ENCODE assay signal across 2 cellular contexts in the genomic region with DNA sequence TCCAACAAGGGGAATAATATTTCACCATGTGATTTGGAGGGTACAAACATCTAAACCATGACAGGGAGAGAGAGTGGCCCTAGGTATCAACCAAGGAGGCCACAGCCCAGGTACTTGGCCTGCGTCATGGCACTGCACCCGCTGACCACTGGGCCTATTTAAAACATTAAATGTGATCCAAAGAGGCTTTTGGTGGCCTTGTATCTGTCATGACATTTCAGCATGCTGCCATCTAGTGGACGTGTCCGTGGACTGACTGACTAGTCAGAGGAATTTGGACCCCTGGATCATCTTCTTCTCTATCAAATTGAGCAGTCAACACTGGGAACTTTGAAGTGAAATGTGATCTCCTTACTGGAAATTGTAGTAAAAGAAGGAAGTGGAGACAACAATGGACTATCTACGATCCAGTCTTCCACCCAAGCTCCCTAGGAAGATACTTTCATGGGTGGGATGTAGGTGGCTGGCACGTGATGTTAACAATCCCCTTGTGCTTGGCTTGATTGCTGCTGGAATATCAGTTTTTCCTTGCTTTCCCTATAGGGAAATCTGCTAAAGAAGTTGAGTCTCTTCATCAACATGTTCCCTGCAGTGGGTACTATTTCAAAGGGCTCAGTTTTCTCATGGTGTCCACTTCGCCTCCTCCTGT.
TF ChIP-seq lines count a peak whose summit lies in the region.

No MANE protein-coding gene starts in this region.

TF ChIP-seq in K562, 482 proteins besides CTCF, POLR2A, EP300 and RAD21 (continued from another document):
- TF ChIP-seq, protein P1, sequence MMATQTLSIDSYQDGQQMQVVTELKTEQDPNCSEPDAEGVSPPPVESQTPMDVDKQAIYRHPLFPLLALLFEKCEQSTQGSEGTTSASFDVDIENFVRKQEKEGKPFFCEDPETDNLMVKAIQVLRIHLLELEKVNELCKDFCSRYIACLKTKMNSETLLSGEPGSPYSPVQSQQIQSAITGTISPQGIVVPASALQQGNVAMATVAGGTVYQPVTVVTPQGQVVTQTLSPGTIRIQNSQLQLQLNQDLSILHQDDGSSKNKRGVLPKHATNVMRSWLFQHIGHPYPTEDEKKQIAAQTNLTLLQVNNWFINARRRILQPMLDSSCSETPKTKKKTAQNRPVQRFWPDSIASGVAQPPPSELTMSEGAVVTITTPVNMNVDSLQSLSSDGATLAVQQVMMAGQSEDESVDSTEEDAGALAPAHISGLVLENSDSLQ (IDR thresholded peaks at IDR 0.05): peak; percentile 27; the same call in 1 of the 2 replicates
- TF ChIP-seq ATF1 (CRISPR knock-in tag; IDR thresholded peaks at IDR 0.05): no peak
- 0 out of 2 replicates have a peak, but pooled peaks have one; percentile 12 for TF ChIP-seq ATF1 (tag; IDR thresholded peaks at IDR 0.05)
- no peak for TF ChIP-seq TFAP4 (CRISPR knock-in tag; IDR thresholded peaks at IDR 0.05; ENCODE audit: borderline replicate concordance)
- no peak for TF ChIP-seq ZNF174 (CRISPR knock-in tag; IDR thresholded peaks at IDR 0.05)
- no peak for TF ChIP-seq SAFB (IDR thresholded peaks at IDR 0.05; ENCODE audit: borderline replicate concordance, low read depth, low read length)
- TF ChIP-seq KLF10 (CRISPR knock-in tag; IDR thresholded peaks at IDR 0.05): no peak
- TF ChIP-seq CXXC5 (CRISPR knock-in tag; IDR thresholded peaks at IDR 0.05): no peak
- no peak for TF ChIP-seq CUX1 (CRISPR knock-in tag; IDR thresholded peaks at IDR 0.05)
- TF ChIP-seq DPF2 (IDR thresholded peaks at IDR 0.05): no peak
- TF ChIP-seq ID3 (CRISPR knock-in tag; IDR thresholded peaks at IDR 0.05): no peak
- TF ChIP-seq ID3 (tag; IDR thresholded peaks at IDR 0.05): no peak
- TF ChIP-seq HNRNPLL (IDR thresholded peaks at IDR 0.05; ENCODE audit: low read depth, low read length, poor library complexity, severe bottlenecking): no peak
- TF ChIP-seq ZNF668 (CRISPR knock-in tag; IDR thresholded peaks at IDR 0.05): no peak
- TF ChIP-seq CCNT2 (IDR thresholded peaks at IDR 0.05; ENCODE audit: borderline replicate concordance, extremely low read depth, insufficient read length, low read depth, low read length): no peak
- peak; percentile 85 for TF ChIP-seq HMBOX1 (IDR thresholded peaks at IDR 0.05)
- TF ChIP-seq SMC3 (conservative IDR thresholded peaks at IDR 0.05; ENCODE audit: insufficient read depth, low read depth, low read length): peak; percentile 68
- TF ChIP-seq CREM (IDR thresholded peaks at IDR 0.05; ENCODE audit: low read depth): peak; percentile 28; the same call in 1 of the 2 replicates

TF ChIP-seq in liver, 16 proteins besides CTCF, POLR2A, EP300 and RAD21:
- TF ChIP-seq ZBTB33 (IDR thresholded peaks at IDR 0.05): no peak
- peak in 1 of 2 donors; percentile 42 for TF ChIP-seq HNF4A (conservative IDR thresholded peaks at IDR 0.05)
- TF ChIP-seq GABPA (IDR thresholded peaks at IDR 0.05 in 1 of 2, conservative IDR thresholded peaks at IDR 0.05 in 1 of 2): no peak
